ENCODE assay signal across 25 cellular contexts in genomic region chr3:131846296-131846924, GRCh38.
"Had no signal": no experiment of that assay in that cellular context is flagged by ENCODE, and none has a peak within 500 bp of the region (broad histone marks: within the 10 kb centered on the region; RNA-seq: fewer than 3 reads in every experiment).

No MANE protein-coding gene starts in this region.

- H3K27me3 ChIP-seq: brain microvascular endothelial cell, cardiac muscle cell, Peyer's patch had no signal

- H3K4me1 ChIP-seq: Peyer's patch, SJCRH30 had no signal

- H3K9me3 ChIP-seq: Peyer's patch, SJCRH30, SK-N-SH had no signal

- H3K9ac ChIP-seq: SK-N-SH had no signal

- H3K4me2 ChIP-seq: SK-N-SH had no signal

- H3K27ac ChIP-seq: brain microvascular endothelial cell, cardiac muscle cell, Peyer's patch, RWPE1, SJCRH30, VCaP had no signal

- DNase-seq: activated CD4-positive, alpha-beta T cell treated with anti-CD3 and anti-CD28 coated beads for 36 hours; activated CD4-positive, CD25-positive, alpha-beta regulatory T cell; activated CD8-positive, alpha-beta memory T cell treated with anti-CD3 and anti-CD28 coated beads, Interleukin-2, amount 50 U/mL, for 4 hours; activated CD8-positive, alpha-beta T cell treated with anti-CD3 and anti-CD28 coated beads for 36 hours; activated naive CD8-positive, alpha-beta T cell treated with anti-CD3 and anti-CD28 coated beads, Interleukin-2, amount 50 U/mL, for 24 hours; activated T-cell treated with anti-CD3 and anti-CD28 coated beads, Interleukin-2, amount 50 U/mL, for 1 hour; amniotic stem cell; brain microvascular endothelial cell; NCI-H1105 treated with DMSO at 0.1 percent for 48 hours; NCI-H1694; NCI-H2029; NCI-H2107; NCI-H2171 treated with DMSO at 0.1 percent for 48 hours; NCI-H226; NCI-H526; NCI-H774; Peyer's patch; Right ventricle myocardium superior; SJCRH30; SK-N-SH; T-helper 1 cell had no signal

- ATAC-seq: activated CD4-positive, alpha-beta T cell treated with anti-CD3 and anti-CD28 coated beads for 36 hours; activated CD8-positive, alpha-beta T cell treated with anti-CD3 and anti-CD28 coated beads for 36 hours; activated naive CD4-positive, alpha-beta T cell treated with anti-CD3 and anti-CD28 coated beads, Interleukin-2, amount 50 U/mL, for 72 hours; activated naive CD8-positive, alpha-beta T cell treated with anti-CD3 and anti-CD28 coated beads, Interleukin-2, amount 50 U/mL, for 24 hours had no signal

- H3K36me3 ChIP-seq: brain microvascular endothelial cell, cardiac muscle cell, Peyer's patch, SJCRH30 had no signal

- H3K4me3 ChIP-seq: cardiac muscle cell, Peyer's patch, SJCRH30 had no signal
